22 cellular contexts compared by ENCODE assay signal in genomic region chr5:67518227-67518626, GRCh38.
DNase-seq lines count a peak whose midpoint lies in the region; ATAC-seq, FAIRE-seq and TF ChIP-seq lines count a peak whose summit lies in the region.
"Had no signal": no experiment of that assay in that cellular context is flagged by ENCODE, and none has a peak within 500 bp of the region (broad histone marks: within the 10 kb centered on the region; RNA-seq: fewer than 3 reads in every experiment).

No MANE protein-coding gene starts in this region.

- DNase-seq in HepG2 (ENCODE audit: low spot score) (no peak), left lobe of liver (ENCODE audit: low spot score) (no peak), mesenchymal stem cell (no peak)
- DNase-seq in activated CD4-positive, CD25-positive, alpha-beta regulatory T cell (lab: John Stamatoyannopoulos, UW) = no peak
- DNase-seq: AML-193; Caco-2; Calu3; CD4-positive, alpha-beta T cell; CD8-positive, alpha-beta T cell; DMS79 treated with DMSO at 0.1 percent for 48 hours; GF-D8 had no signal

- H3K9ac ChIP-seq in liver (ENCODE audit: low read depth in 1 of 2, low read length in 2 of 2) = no peak overlapping the region
- no peak overlapping the region for H3K9ac ChIP-seq in HepG2 (ENCODE audit: insufficient read depth, low read depth, low read length)
- no peak overlapping the region for H3K9ac ChIP-seq in mesenchymal stem cell (ENCODE audit: low read length)
- H3K9ac ChIP-seq: BLaER1 treated with 17β-estradiol and CSF1 and Interleukin-3, amounts not matched to agents 10 nM and 100 nM had no signal

- POLR2A ChIA-PET in HepG2 (lab: Yijun Ruan, JAX) = no interaction called here

- H3K27ac ChIP-seq in liver (ENCODE audit: low read depth in 1 of 2, low read length in 2 of 2) (no peak overlapping the region), HepG2 (ENCODE audit: extremely low read length, insufficient read depth, low read length) (no peak overlapping the region), mesenchymal stem cell (ENCODE audit: low read length, poor library complexity, severe bottlenecking) (no peak overlapping the region)
- H3K27ac ChIP-seq: 22Rv1; A549; BLaER1 treated with 17β-estradiol and CSF1 and Interleukin-3, amounts not matched to agents 10 nM and 100 nM; C4-2B had no signal

- no peaks in the 10 kb centered on the region for H3K9me3 ChIP-seq in liver (ENCODE audit: control insufficient read depth in 4 of 4, low read length in 3 of 4)
- H3K9me3 ChIP-seq in HepG2 (ENCODE audit: low read length) = no peaks in the 10 kb centered on the region
- H3K9me3 ChIP-seq in mesenchymal stem cell (ENCODE audit: control insufficient read depth, low read length) = no peaks in the 10 kb centered on the region
- H3K9me3 ChIP-seq: A549; BLaER1 treated with 17β-estradiol and CSF1 and Interleukin-3, amounts not matched to agents 10 nM and 100 nM; Caco-2 had no signal

- CTCF ChIA-PET in HepG2 (lab: Yijun Ruan, JAX; ENCODE audit: low intra/inter-chr PET ratio, low total read pairs) = no interaction called here

- ATAC-seq in HepG2 (no peak), left lobe of liver (peak; percentile 83), HG02763 (IDR thresholded peaks at IDR 0.05; ENCODE audit: unreplicated experiment) (no peak), GM21360 (IDR thresholded peaks at IDR 0.05; ENCODE audit: unreplicated experiment) (no peak)
- ATAC-seq: A549; CD8-positive, alpha-beta T cell had no signal

- no peak for FAIRE-seq in HepG2 (lab: Jason Lieb, UNC)
- FAIRE-seq: A549, D721Med, G401.6, GM12891, GM19239 had no signal

- no peaks in the 10 kb centered on the region for H4K20me1 ChIP-seq in HepG2 (ENCODE audit: insufficient read depth, low read length)
- H4K20me1 ChIP-seq: BLaER1 treated with 17β-estradiol and CSF1 and Interleukin-3, amounts not matched to agents 10 nM and 100 nM had no signal

- TF ChIP-seq RAD21 in liver (IDR thresholded peaks at IDR 0.05) = no peak
- TF ChIP-seq RAD21 in HepG2 (CRISPR knock-in tag; IDR thresholded peaks at IDR 0.05) = no peak

- H3K18ac ChIP-seq in mesenchymal stem cell (ENCODE audit: low read depth in 1 of 2, low read length in 2 of 2) = peak overlapping the region; percentile 85 to 87

- H3K27me3 ChIP-seq in liver (ENCODE audit: control insufficient read depth in 4 of 4, insufficient read depth in 4 of 4, low read length in 3 of 4) = no peaks in the 10 kb centered on the region
- no peaks in the 10 kb centered on the region; a peak in 1 of 5 replicates for H3K27me3 ChIP-seq in HepG2 (ENCODE audit: control insufficient read depth in 1 of 2, insufficient read depth in 2 of 2, low read length in 2 of 2)
- no peaks in the 10 kb centered on the region for H3K27me3 ChIP-seq in mesenchymal stem cell (ENCODE audit: control insufficient read depth in 1 of 2, insufficient read depth in 1 of 2, low read length in 2 of 2)
- H3K27me3 ChIP-seq: BLaER1 treated with 17β-estradiol and CSF1 and Interleukin-3, amounts not matched to agents 10 nM and 100 nM had no signal

- in situ Hi-C loops in HepG2 (cut with HindIII; ENCODE audit: extremely low pct_ligation_motif_present, low pct_unique_long_range_greater_than_20kb) = no loop called here

- TF ChIP-seq EP300 in HepG2 (IDR thresholded peaks at IDR 0.05; ENCODE audit: low read depth in 2 of 2, low read length in 2 of 2) = no peak
- TF ChIP-seq EP300 in HepG2 (CRISPR knock-in tag; IDR thresholded peaks at IDR 0.05; ENCODE audit: borderline replicate concordance) = no peak

- H3K4me1 ChIP-seq in liver (ENCODE audit: control insufficient read depth in 4 of 4, insufficient read depth in 4 of 4, low read length in 3 of 4) (peaks cover 0 to 4% (median 0%) of the 10 kb centered on the region in 4 donors), HepG2 (ENCODE audit: insufficient read depth, low read length) (no peaks in the 10 kb centered on the region), mesenchymal stem cell (ENCODE audit: control insufficient read depth, insufficient read depth, low read depth, low read length) (peaks cover 1% of the 10 kb centered on the region)
- H3K4me1 ChIP-seq: A549, Caco-2 had no signal

- H2AK5ac ChIP-seq in mesenchymal stem cell (ENCODE audit: low read length, severe bottlenecking) = no peak overlapping the region

- H2BK12ac ChIP-seq in mesenchymal stem cell (ENCODE audit: low read length in 2 of 2) = peak overlapping the region in 1 of 2 experiments; percentile 77

- H2BK5ac ChIP-seq in mesenchymal stem cell (ENCODE audit: low read depth, low read length, poor library complexity, severe bottlenecking) = no peak overlapping the region

- H4K91ac ChIP-seq in mesenchymal stem cell (ENCODE audit: low read length) = no peak overlapping the region

- H3K4ac ChIP-seq in mesenchymal stem cell (ENCODE audit: low read depth in 1 of 2, low read length in 2 of 2) = peak overlapping the region; percentile 57 to 88

- no peak overlapping the region for H2BK15ac ChIP-seq in mesenchymal stem cell (ENCODE audit: low read depth, poor library complexity, severe bottlenecking)

- H2AFZ ChIP-seq in HepG2 (ENCODE audit: low read length) (no peak overlapping the region), mesenchymal stem cell (ENCODE audit: low read depth, low read length) (no peak overlapping the region)

- H3K79me1 ChIP-seq in mesenchymal stem cell (replicated peaks; ENCODE audit: low read length, poor library complexity, severe bottlenecking) = no peaks in the 10 kb centered on the region

- no peak overlapping the region for H4K8ac ChIP-seq in mesenchymal stem cell (ENCODE audit: low read length)

- H3K4me2 ChIP-seq in HepG2 (ENCODE audit: low read depth, low read length) (no peak overlapping the region), mesenchymal stem cell (ENCODE audit: low read length, poor library complexity, severe bottlenecking) (no peak overlapping the region)
- H3K4me2 ChIP-seq: A549; BLaER1 treated with 17β-estradiol and CSF1 and Interleukin-3, amounts not matched to agents 10 nM and 100 nM had no signal

- intact Hi-C loops in HepG2 (cut with micrococcal nuclease; ENCODE audit: unreplicated experiment) = loop anchor here (10.0 kb wide), 1 partner anchor 337 kb away; no protein-coding TSS in a partner anchor

- 65% methylated on average over 2 of the region's 2 CpGs for WGBS in liver
- 2% methylated on average over 2 of the region's 2 CpGs for WGBS in HepG2 (ENCODE audit: low lambda C conversion rate)
- 100% methylated on average over 1 of the region's 2 CpGs for whole genome bisulfite sequencing in mesenchymal stem cell

- peaks cover 0 to 1% (median 0%) of the 10 kb centered on the region in 4 donors for H3K36me3 ChIP-seq in liver (ENCODE audit: control insufficient read depth in 4 of 4, insufficient read depth in 3 of 4, low read depth in 1 of 4, low read length in 3 of 4)
- no peaks in the 10 kb centered on the region for H3K36me3 ChIP-seq in HepG2 (replicated peaks in 1 of 2; ENCODE audit: control insufficient read depth in 1 of 2, insufficient read depth in 2 of 2, low read length in 2 of 2)
- no peaks in the 10 kb centered on the region for H3K36me3 ChIP-seq in mesenchymal stem cell (ENCODE audit: control insufficient read depth in 1 of 2, insufficient read depth in 2 of 2, low read depth in 1 of 2, low read length in 2 of 2)
- H3K36me3 ChIP-seq: BLaER1 treated with 17β-estradiol and CSF1 and Interleukin-3, amounts not matched to agents 10 nM and 100 nM had no signal

- H2BK120ac ChIP-seq in mesenchymal stem cell (ENCODE audit: low read depth, low read length) = no peak overlapping the region

- H3K4me3 ChIP-seq in liver (ENCODE audit: low read depth in 1 of 3, low read length in 3 of 3) (no peak overlapping the region), HepG2 (replicated peaks in 1 of 3; ENCODE audit: insufficient read depth in 1 of 3, low read depth in 2 of 3, low read length in 3 of 3) (no peak overlapping the region), mesenchymal stem cell (ENCODE audit: insufficient read depth in 1 of 2, low read depth in 1 of 2, low read length in 2 of 2) (no peak overlapping the region)
- H3K4me3 ChIP-seq: A549; BLaER1 treated with 17β-estradiol and CSF1 and Interleukin-3, amounts not matched to agents 10 nM and 100 nM had no signal

- no peaks in the 10 kb centered on the region for H3K79me2 ChIP-seq in HepG2 (ENCODE audit: insufficient read depth, low read length)

- no peak overlapping the region for H3K14ac ChIP-seq in mesenchymal stem cell (ENCODE audit: low read length in 2 of 2)

- no peak for TF ChIP-seq CTCF in liver (IDR thresholded peaks at IDR 0.05; ENCODE audit: low read depth, low read length, missing input control)
- TF ChIP-seq CTCF in HepG2 (CRISPR knock-in tag; IDR thresholded peaks at IDR 0.05) = no peak

- BruUV-seq in HepG2 (replicated peaks; lab: Mats Ljungman, UMichigan) = no TSS peak

- no peak for TF ChIP-seq POLR2A in HepG2 (IDR thresholded peaks at IDR 0.05; ENCODE audit: insufficient read depth in 1 of 2, low read depth in 2 of 2, low read length in 2 of 2)

- no peak overlapping the region for H3K23ac ChIP-seq in mesenchymal stem cell (ENCODE audit: low read length in 2 of 2)

TF ChIP-seq in liver, 16 proteins besides CTCF, POLR2A, EP300 and RAD21:
- TF ChIP-seq FOXA2 (IDR thresholded peaks at IDR 0.05) (peak; percentile 19), GABPA (IDR thresholded peaks at IDR 0.05 in 1 of 2, conservative IDR thresholded peaks at IDR 0.05 in 1 of 2) (no peak), HNF4A (conservative IDR thresholded peaks at IDR 0.05) (peak; percentile 72 to 73), RXRA (IDR thresholded peaks at IDR 0.05) (peak in 1 of 2 donors; percentile 34)

TF ChIP-seq in HepG2, 621 proteins besides CTCF, POLR2A, EP300 and RAD21 (continues in another document):
- TF ChIP-seq TBX2 (CRISPR knock-in tag; IDR thresholded peaks at IDR 0.05; ENCODE audit: borderline replicate concordance) (no peak), SMAD3 (CRISPR knock-in tag; IDR thresholded peaks at IDR 0.05) (no peak), ZFP62 (CRISPR knock-in tag; IDR thresholded peaks at IDR 0.05) (no peak), ZNF331 (CRISPR knock-in tag; IDR thresholded peaks at IDR 0.05) (no peak), RXRB (CRISPR knock-in tag; IDR thresholded peaks at IDR 0.05; ENCODE audit: borderline replicate concordance) (no peak)
